30 cellular contexts compared by ENCODE assay signal in genomic region chr6:75250552-75250951, GRCh38.
"Had no signal": no experiment of that assay in that cellular context is flagged by ENCODE, and none has a peak within 500 bp of the region (broad histone marks: within the 10 kb centered on the region; RNA-seq: fewer than 3 reads in every experiment).

No MANE protein-coding gene starts in this region.

- H3K4me3 ChIP-seq: adrenal gland, body of pancreas, breast epithelium had no signal

- H3K36me3 ChIP-seq: adrenal gland, brain microvascular endothelial cell, breast epithelium had no signal

- H3K9me3 ChIP-seq: adrenal gland, body of pancreas, breast epithelium had no signal

- DNase-seq: activated B cell treated with CpG ODN at 0.5 μM for 24 hours; activated CD4-positive, alpha-beta memory T cell treated with anti-CD3 and anti-CD28 coated beads, Interleukin-2, amount 10 ng/mL, durations not matched to agents 7 days and 5 days; activated CD4-positive, alpha-beta T cell treated with anti-CD3 and anti-CD28 coated beads for 4 hours; activated CD4-positive, alpha-beta T cell treated with anti-CD3 and anti-CD28 coated beads, Interleukin-2, amount 10 ng/mL, durations not matched to agents 7 days and 5 days; activated CD4-positive, alpha-beta T cell treated with anti-CD3 and anti-CD28 coated beads, Interleukin-2, amount 50 U/mL, for 48 hours; activated CD4-positive, CD25-positive, alpha-beta regulatory T cell treated with anti-CD3 and anti-CD28 coated beads, Interleukin-2, amount 50 U/mL, for 72 hours; activated CD8-positive, alpha-beta memory T cell treated with anti-CD3 and anti-CD28 coated beads for 24 hours; activated CD8-positive, alpha-beta memory T cell treated with anti-CD3 and anti-CD28 coated beads, Interleukin-2, amount 10 ng/mL, durations not matched to agents 7 days and 5 days; activated CD8-positive, alpha-beta memory T cell treated with anti-CD3 and anti-CD28 coated beads, Interleukin-2, amount 50 U/mL, for 48 hours; activated CD8-positive, alpha-beta T cell treated with anti-CD3 and anti-CD28 coated beads, Interleukin-2, amount 10 ng/mL, durations not matched to agents 7 days and 5 days; activated effector memory CD4-positive, alpha-beta T cell treated with anti-CD3 and anti-CD28 coated beads, Interleukin-2, amount 50 U/mL, for 16 hours; activated gamma-delta T cell treated with Interleukin-2 at 50 U/mL for 16 hours; activated naive CD4-positive, alpha-beta T cell; activated naive CD4-positive, alpha-beta T cell treated with anti-CD3 and anti-CD28 coated beads for 36 hours; activated naive CD4-positive, alpha-beta T cell treated with anti-CD3 and anti-CD28 coated beads, Interleukin-2, amount 50 U/mL, for 16 hours; activated naive CD8-positive, alpha-beta T cell treated with anti-CD3 and anti-CD28 coated beads for 36 hours; activated T-cell treated with anti-CD3 and anti-CD28 coated beads, Interleukin-2, amount 50 U/mL, for 24 hours; activated T-cell treated with anti-CD3 and anti-CD28 coated beads, Interleukin-2, amount 50 U/mL, for 48 hours; adrenal gland; amniotic stem cell; aorta; body of pancreas; brain microvascular endothelial cell; central memory CD4-positive, alpha-beta T cell; T-helper 1 cell; T-helper 2 cell; T-helper 9 cell had no signal

- H3K27ac ChIP-seq: adrenal gland, body of pancreas, brain microvascular endothelial cell, breast epithelium, VCaP had no signal

- ATAC-seq: activated CD8-positive, alpha-beta memory T cell treated with anti-CD3 and anti-CD28 coated beads, Interleukin-2, amount 10 ng/mL, durations not matched to agents 7 days and 5 days; activated CD8-positive, alpha-beta T cell treated with anti-CD3 and anti-CD28 coated beads, Interleukin-2, amount 10 ng/mL, durations not matched to agents 7 days and 5 days; body of pancreas had no signal

- FAIRE-seq: TTC549 had no signal

- H3K4me1 ChIP-seq: adrenal gland, body of pancreas, breast epithelium had no signal

- H3K27me3 ChIP-seq: adrenal gland, body of pancreas, brain microvascular endothelial cell, breast epithelium had no signal
